In genomic region chr15:99981223-99981647, GRCh38 we compare ENCODE assay signal across 16 cellular contexts.
A peak's percentile ranks its signal among the peaks of the same experiment; 100 is the strongest.
DNase-seq lines count a peak whose midpoint lies in the region; ATAC-seq, FAIRE-seq and TF ChIP-seq lines count a peak whose summit lies in the region.
"Had no signal": no experiment of that assay in that cellular context is flagged by ENCODE, and none has a peak within 500 bp of the region (broad histone marks: within the 10 kb centered on the region; RNA-seq: fewer than 3 reads in every experiment).

No MANE protein-coding gene starts in this region.

- H2AFZ ChIP-seq in H9 (ENCODE audit: low read length) (no peak overlapping the region), HepG2 (ENCODE audit: low read length) (no peak overlapping the region)

- H3K23ac ChIP-seq in H9 (ENCODE audit: insufficient read length, low read depth, low read length) = no peak overlapping the region

- no peak overlapping the region for H3K4ac ChIP-seq in H9 (ENCODE audit: low read depth, low read length)

- TF ChIP-seq RAD21 in HepG2 (CRISPR knock-in tag; IDR thresholded peaks at IDR 0.05) = no peak

- no peak overlapping the region for H2BK15ac ChIP-seq in H9 (ENCODE audit: low read depth, low read length)

- TF ChIP-seq CTCF in H9 (conservative IDR thresholded peaks at IDR 0.05) = peak; percentile 63
- TF ChIP-seq CTCF in astrocyte of the spinal cord (IDR thresholded peaks at IDR 0.05; ENCODE audit: low read depth, low read length) = peak; percentile 13
- 0 out of 2 replicates have a peak, but pooled peaks have one; percentile 19 for TF ChIP-seq CTCF in HepG2 (CRISPR knock-in tag; IDR thresholded peaks at IDR 0.05)

- POLR2A ChIA-PET in HepG2 (lab: Yijun Ruan, JAX) = no interaction called here

- no TSS peak for BruUV-seq in HepG2 (replicated peaks; lab: Mats Ljungman, UMichigan)

- H3K36me3 ChIP-seq in HepG2 (replicated peaks in 1 of 2; ENCODE audit: control insufficient read depth in 1 of 2, insufficient read depth in 2 of 2, low read length in 2 of 2) = no peaks in the 10 kb centered on the region
- H3K36me3 ChIP-seq: ascending aorta, neutrophil had no signal

- no peak overlapping the region for H3K27ac ChIP-seq in H9 (ENCODE audit: insufficient read length, low read depth, low read length)
- H3K27ac ChIP-seq in HepG2 (ENCODE audit: extremely low read length, insufficient read depth, low read length) = no peak overlapping the region
- H3K27ac ChIP-seq: ascending aorta, neutrophil had no signal

- no peaks in the 10 kb centered on the region for H3K23me2 ChIP-seq in H9 (ENCODE audit: insufficient read length, low read depth, low read length, poor library complexity, severe bottlenecking)

- intact Hi-C loops in HepG2 (cut with micrococcal nuclease; ENCODE audit: unreplicated experiment) = no loop called here

- no peak overlapping the region for H3T11ph ChIP-seq in H9 (ENCODE audit: low read length)

- in situ Hi-C loops in astrocyte of the spinal cord (cut with HindIII; ENCODE audit: low sequenced_read_pairs) (no loop called here), HepG2 (cut with HindIII; ENCODE audit: extremely low pct_ligation_motif_present, low pct_unique_long_range_greater_than_20kb) (no loop called here)

- no peak overlapping the region for H4K5ac ChIP-seq in H9 (ENCODE audit: insufficient read length, low read depth, low read length)

- no peaks in the 10 kb centered on the region for H3K27me3 ChIP-seq in H9 (ENCODE audit: insufficient read depth, low read length)
- H3K27me3 ChIP-seq in HepG2 (ENCODE audit: control insufficient read depth in 1 of 2, insufficient read depth in 2 of 2, low read length in 2 of 2) = no peaks in the 10 kb centered on the region; a peak in 2 of 5 replicates
- H3K27me3 ChIP-seq: ascending aorta had no signal

- no peak overlapping the region for H3K4me3 Mint-ChIP-seq in H9

- H4K20me1 ChIP-seq in H9 (ENCODE audit: control insufficient read depth, insufficient read depth, insufficient read length) = no peaks in the 10 kb centered on the region
- no peaks in the 10 kb centered on the region for H4K20me1 ChIP-seq in HepG2 (ENCODE audit: insufficient read depth, low read length)

- H2BK5ac ChIP-seq in H9 (ENCODE audit: insufficient read length, low read length) = no peak overlapping the region

- H3K4me1 Mint-ChIP-seq in H9 = peaks cover 40 to 52% of the 10 kb centered on the region in 2 experiments

- no CpG with 5 or more reads among the region's 1 CpG for WGBS in H9 (ENCODE audit: extremely low coverage, insufficient read length, low lambda C conversion rate)
- 0% methylated on average over 1 of the region's 1 CpG for WGBS in HepG2 (ENCODE audit: low lambda C conversion rate)

- no peak overlapping the region for H3K9ac ChIP-seq in H9 (ENCODE audit: extremely low read depth, insufficient read length, low read length)
- no peak overlapping the region for H3K9ac ChIP-seq in HepG2 (ENCODE audit: insufficient read depth, low read depth, low read length)

- H3K79me1 ChIP-seq in H9 (ENCODE audit: insufficient read depth, low read depth, low read length, poor library complexity, severe bottlenecking) = no peaks in the 10 kb centered on the region

- H2BK20ac ChIP-seq in H9 (ENCODE audit: low read depth, low read length, poor library complexity, severe bottlenecking) = no peak overlapping the region

- H2BK120ac ChIP-seq in H9 (ENCODE audit: low read depth, low read length, poor library complexity, severe bottlenecking) = no peak overlapping the region

- no peak overlapping the region for H2BK12ac ChIP-seq in H9 (ENCODE audit: insufficient read length, low read depth, low read length)

- peaks cover 5% of the 10 kb centered on the region; the same call in 1 of the 2 replicates for H3K4me1 ChIP-seq in H9 (ENCODE audit: insufficient read depth, low read length)
- peaks cover 8% of the 10 kb centered on the region; the same call in 1 of the 2 replicates for H3K4me1 ChIP-seq in HepG2 (ENCODE audit: insufficient read depth, low read length)
- H3K4me1 ChIP-seq: ascending aorta had no signal

- no peak overlapping the region for H3K14ac ChIP-seq in H9 (ENCODE audit: insufficient read depth, low read length)

- DNase-seq in Daoy (ENCODE audit: low read depth) (peak; percentile 39), H9 (no peak), astrocyte of the spinal cord (ENCODE audit: low read depth, low spot score) (no peak), HepG2 (ENCODE audit: low spot score) (no peak), ureter (ENCODE audit: low spot score) (no peak), COR-L47 (lab: John Stamatoyannopoulos, UW) (no peak)
- DNase-seq in stimulated activated CD4-positive, alpha-beta T cell treated with anti-CD3 and anti-CD28 coated beads, Interleukin-2, amount 100 ng/mL, for 24 hours = no peak
- no peak for DNase-seq in central memory CD4-positive, alpha-beta T cell
- DNase-seq: activated gamma-delta T cell treated with Interleukin-2 at 50 U/mL for 16 hours, DMS79 treated with DMSO at 0.1 percent for 48 hours, Karpas-422, NCI-H1417 treated with DMSO at 0.1 percent for 48 hours, OCI-M1 had no signal

- no peak overlapping the region for H3K27ac Mint-ChIP-seq in H9

- no peaks in the 10 kb centered on the region for H3K79me2 ChIP-seq in H9 (ENCODE audit: insufficient read depth, low read length)
- no peaks in the 10 kb centered on the region for H3K79me2 ChIP-seq in HepG2 (ENCODE audit: insufficient read depth, low read length)

- no peak for FAIRE-seq in HepG2 (lab: Jason Lieb, UNC)

- H2AK5ac ChIP-seq in H9 (ENCODE audit: insufficient read length, low read length) = no peak overlapping the region

- ATAC-seq in HepG2 = no peak; the same call in 2 of the 3 replicates

- H4K91ac ChIP-seq in H9 (ENCODE audit: insufficient read length, low read depth, low read length) = no peak overlapping the region

- no peak overlapping the region for H3K4me3 ChIP-seq in astrocyte of the spinal cord (ENCODE audit: low read depth, low read length)
- H3K4me3 ChIP-seq in HepG2 (replicated peaks in 1 of 3; ENCODE audit: insufficient read depth in 1 of 3, low read depth in 2 of 3, low read length in 3 of 3) = no peak overlapping the region
- H3K4me3 ChIP-seq: ascending aorta, lung had no signal

- H3K27me3 Mint-ChIP-seq in H9 (ENCODE audit: low read depth) = peaks cover 14% of the 10 kb centered on the region

- no peak overlapping the region for H4K8ac ChIP-seq in H9 (replicated peaks; ENCODE audit: insufficient read length, low read depth, low read length)

- H3K4me2 ChIP-seq in H9 (ENCODE audit: insufficient read depth, insufficient read length, low read length) (no peak overlapping the region), HepG2 (ENCODE audit: low read depth, low read length) (no peak overlapping the region)

- no peak overlapping the region for H3K56ac ChIP-seq in H9 (ENCODE audit: insufficient read length, low read depth, low read length)

- CTCF ChIA-PET in HepG2 (lab: Yijun Ruan, JAX; ENCODE audit: low intra/inter-chr PET ratio, low total read pairs) = no interaction called here

- no peaks in the 10 kb centered on the region for H3K9me3 ChIP-seq in H9 (ENCODE audit: control insufficient read depth, low read depth, low read length)
- H3K9me3 ChIP-seq in HepG2 (ENCODE audit: low read length) = no peaks in the 10 kb centered on the region
- H3K9me3 ChIP-seq: ascending aorta, neutrophil had no signal

- TF ChIP-seq EP300 in HepG2 (IDR thresholded peaks at IDR 0.05; ENCODE audit: low read depth in 2 of 2, low read length in 2 of 2) (no peak), HepG2 (CRISPR knock-in tag; IDR thresholded peaks at IDR 0.05; ENCODE audit: borderline replicate concordance) (no peak)

- TF ChIP-seq POLR2A in HepG2 (IDR thresholded peaks at IDR 0.05; ENCODE audit: insufficient read depth in 1 of 2, low read depth in 2 of 2, low read length in 2 of 2) = no peak

- no peak overlapping the region for H3K18ac ChIP-seq in H9 (ENCODE audit: insufficient read length, low read depth, low read length)

- no peaks in the 10 kb centered on the region; a peak in 1 of 7 replicates for H3K36me3 Mint-ChIP-seq in H9 (ENCODE audit: insufficient read depth in 1 of 3, low read depth in 3 of 3)

- no peaks in the 10 kb centered on the region for H3K9me3 Mint-ChIP-seq in H9

TF ChIP-seq in HepG2, 621 proteins besides CTCF, POLR2A, EP300 and RAD21 (continues in another document):
- TF ChIP-seq HHEX (CRISPR knock-in tag; IDR thresholded peaks at IDR 0.05) = no peak
- TF ChIP-seq PAXIP1 (CRISPR knock-in tag; conservative IDR thresholded peaks at IDR 0.05) = no peak
- TF ChIP-seq TOE1 (CRISPR knock-in tag; IDR thresholded peaks at IDR 0.05) = no peak
- no peak for TF ChIP-seq ZNF432 (CRISPR knock-in tag; IDR thresholded peaks at IDR 0.05; ENCODE audit: borderline replicate concordance)
- no peak for TF ChIP-seq GPBP1L1 (CRISPR knock-in tag; IDR thresholded peaks at IDR 0.05)

Comparison
In these comparisons a context has a peak if more than half of its experiments do, and no peak if none do; other contexts are left out.
1. CTCF ChIP-seq: peak in every context shown above with its lines; median percentile 63 in H9; 19 in HepG2; 13 in astrocyte of the spinal cord.